Comparison of ENCODE assay signal across 16 cellular contexts in genomic region chr1:54221867-54222484, GRCh38. TPM values are rescaled to one million over a fixed set of nuclear protein-coding genes. Genes with fewer than 3 reads are reported as not detected.
DNase-seq lines count a peak whose midpoint lies in the region; ATAC-seq and TF ChIP-seq lines count a peak whose summit lies in the region.
"Had no signal": no experiment of that assay in that cellular context is flagged by ENCODE, and none has a peak within 500 bp of the region (broad histone marks: within the 10 kb centered on the region; RNA-seq: fewer than 3 reads in every experiment).

No MANE protein-coding gene starts in this region.

- H4K8ac ChIP-seq in neuronal stem cell (ENCODE audit: low read depth, low read length), result no peak overlapping the region

- DNase-seq in Right ventricle myocardium inferior (ENCODE audit: missing footprints) (peak; percentile 43), cardiac septum (ENCODE audit: low spot score) (no peak), NCI-H69 (lab: John Stamatoyannopoulos, UW) (peak; percentile 5), osteoblast (ENCODE audit: insufficient read length, low spot score, missing footprints) (peak; percentile 53), neuronal stem cell (ENCODE audit: low spot score) (no peak), SIG-M5 (lab: John Stamatoyannopoulos, UW) (no peak), T-helper 9 cell (no peak)
- DNase-seq in central memory CD8-positive, alpha-beta T cell (ENCODE audit: low spot score in 2 of 2), result no peak
- DNase-seq: activated naive CD4-positive, alpha-beta T cell treated with anti-CD3 and anti-CD28 coated beads for 36 hours; CD8-positive, alpha-beta memory T cell; foreskin fibroblast; NCI-H1436; NCI-H2227 treated with DMSO at 0.1 percent for 48 hours; stimulated activated CD4-positive, alpha-beta T cell treated with anti-CD3 and anti-CD28 coated beads, Interleukin-1b, Interleukin-23, amount 100 ng/mL, for 48 hours had no signal

- intact Hi-C loops in Right ventricle myocardium inferior (cut with DNase I), result no loop called here
- intact Hi-C loops in cardiac septum (cut with DNase I), result no loop called here

- no peak overlapping the region for H3K4ac ChIP-seq in neuronal stem cell (ENCODE audit: low read length)

- no peak for ATAC-seq in Right ventricle myocardium inferior
- ATAC-seq in central memory CD8-positive, alpha-beta T cell (replicated peaks; ENCODE audit: extremely low read depth, poor library complexity, severe bottlenecking), result no peak

- H3K4me3 ChIP-seq in osteoblast (ENCODE audit: insufficient read depth, low read length) (no peak overlapping the region), neuronal stem cell (ENCODE audit: low read length in 2 of 2) (no peak overlapping the region)

- H3K27me3 ChIP-seq in osteoblast (ENCODE audit: insufficient read depth, low read length) (no peaks in the 10 kb centered on the region), neuronal stem cell (ENCODE audit: control insufficient read depth in 3 of 3, insufficient read depth in 3 of 3, low read depth in 1 of 3, low read length in 3 of 3) (no peaks in the 10 kb centered on the region)

- no peak overlapping the region for H2BK12ac ChIP-seq in neuronal stem cell (ENCODE audit: low read length)

- H2AFZ ChIP-seq in osteoblast (ENCODE audit: low read length) (no peak overlapping the region), neuronal stem cell (ENCODE audit: low read length) (no peak overlapping the region)

- H2BK5ac ChIP-seq in neuronal stem cell (ENCODE audit: low read length), result no peak overlapping the region

- H4K20me1 ChIP-seq in osteoblast (ENCODE audit: insufficient read depth, low read length), result peaks cover 6% of the 10 kb centered on the region

- H3K4me3 Mint-ChIP-seq in central memory CD8-positive, alpha-beta T cell, result no peak overlapping the region
- H3K4me3 Mint-ChIP-seq: activated naive CD4-positive, alpha-beta T cell treated with anti-CD3 and anti-CD28 coated beads for 36 hours; CD8-positive, alpha-beta memory T cell; stimulated activated naive CD8-positive, alpha-beta T cell treated with anti-CD3 and anti-CD28 coated beads, Interleukin-15, Interleukin-2, amounts not matched to agents 100 ng/mL and 50 ng/mL, for 24 hours; type B pancreatic cell had no signal

- H3K4me1 Mint-ChIP-seq in central memory CD8-positive, alpha-beta T cell, result peaks cover 10% of the 10 kb centered on the region

- H3K36me3 ChIP-seq in osteoblast (ENCODE audit: insufficient read depth, low read length) (peaks cover 22% of the 10 kb centered on the region), neuronal stem cell (replicated peaks in 1 of 2; ENCODE audit: control insufficient read depth in 2 of 2, insufficient read depth in 2 of 2, low read length in 2 of 2) (peaks cover 17 to 77% of the 10 kb centered on the region in 2 donors)

- peaks cover 25% of the 10 kb centered on the region for H3K4me1 ChIP-seq in osteoblast (ENCODE audit: insufficient read depth, low read length)
- peaks cover 5 to 8% of the 10 kb centered on the region in 2 donors for H3K4me1 ChIP-seq in neuronal stem cell (ENCODE audit: control insufficient read depth in 2 of 2, insufficient read depth in 1 of 2, low read depth in 1 of 2, low read length in 2 of 2)

- H2BK15ac ChIP-seq in neuronal stem cell (ENCODE audit: low read length), result no peak overlapping the region

- H3K9me3 ChIP-seq in osteoblast (ENCODE audit: low read depth, low read length) (no peaks in the 10 kb centered on the region), neuronal stem cell (replicated peaks in 1 of 2; ENCODE audit: control insufficient read depth in 2 of 2, insufficient read depth in 1 of 2, low read depth in 1 of 2, low read length in 2 of 2) (no peaks in the 10 kb centered on the region)

- no peak overlapping the region for H3K9ac ChIP-seq in neuronal stem cell (ENCODE audit: low read depth, low read length, poor library complexity)

- no peak for TF ChIP-seq CTCF in osteoblast (IDR thresholded peaks at IDR 0.05; ENCODE audit: extremely low read depth, low read depth, low read length)

- H3K27me3 Mint-ChIP-seq in central memory CD8-positive, alpha-beta T cell, result no peaks in the 10 kb centered on the region
- H3K27me3 Mint-ChIP-seq: CD8-positive, alpha-beta memory T cell; stimulated activated naive CD8-positive, alpha-beta T cell treated with anti-CD3 and anti-CD28 coated beads, Interleukin-15, Interleukin-2, amounts not matched to agents 100 ng/mL and 50 ng/mL, for 24 hours; type B pancreatic cell had no signal

- no peak overlapping the region for H2BK120ac ChIP-seq in neuronal stem cell (ENCODE audit: low read depth, low read length)

- H3K79me2 ChIP-seq in osteoblast (ENCODE audit: insufficient read depth, low read length), result no peaks in the 10 kb centered on the region

- no peak overlapping the region for H3K18ac ChIP-seq in neuronal stem cell (ENCODE audit: low read length)

- no peaks in the 10 kb centered on the region for H3K79me1 ChIP-seq in neuronal stem cell (ENCODE audit: low read depth, low read length)

- H3K27ac Mint-ChIP-seq in central memory CD8-positive, alpha-beta T cell (ENCODE audit: low read depth), result peak overlapping the region; percentile 69

- no peak overlapping the region for H3K27ac ChIP-seq in osteoblast (ENCODE audit: low read depth, low read length)
- no peak overlapping the region for H3K27ac ChIP-seq in neuronal stem cell (replicated peaks; ENCODE audit: low read length)

- no peak overlapping the region for H3K23ac ChIP-seq in neuronal stem cell (ENCODE audit: low read depth, low read length, poor library complexity)

- H3K9me3 Mint-ChIP-seq in central memory CD8-positive, alpha-beta T cell, result no peaks in the 10 kb centered on the region
- H3K9me3 Mint-ChIP-seq: activated naive CD4-positive, alpha-beta T cell treated with anti-CD3 and anti-CD28 coated beads for 36 hours; CD8-positive, alpha-beta memory T cell; stimulated activated naive CD8-positive, alpha-beta T cell treated with anti-CD3 and anti-CD28 coated beads, Interleukin-15, Interleukin-2, amounts not matched to agents 100 ng/mL and 50 ng/mL, for 24 hours; type B pancreatic cell had no signal

- H2AK5ac ChIP-seq in neuronal stem cell (ENCODE audit: low read depth, low read length), result no peak overlapping the region

- H4K91ac ChIP-seq in neuronal stem cell (ENCODE audit: low read depth, low read length, poor library complexity), result no peak overlapping the region

- no peak overlapping the region for H3K14ac ChIP-seq in neuronal stem cell (ENCODE audit: low read length)

- peaks cover 29% of the 10 kb centered on the region for H3K36me3 Mint-ChIP-seq in central memory CD8-positive, alpha-beta T cell (ENCODE audit: insufficient read depth)

- H3K4me2 ChIP-seq in osteoblast (ENCODE audit: insufficient read depth, low read length), result no peak overlapping the region
- H3K4me2 ChIP-seq in neuronal stem cell (ENCODE audit: insufficient read depth, low read length, poor library complexity, severe bottlenecking), result no peak overlapping the region

- WGBS in neuronal stem cell (ENCODE audit: extremely low coverage in 2 of 2, insufficient read length in 2 of 2, insufficient replicate concordance in 1 of 2), 2 donors, result no CpG with 5 or more reads among the region's 7 CpGs

RNA-seq across cellular contexts. Expression of gene MRPL37, which starts 22.0 kb away (rescaled TPM):
- total RNA-seq in Right ventricle myocardium inferior (85.2 TPM), cardiac septum (71.7 TPM), osteoblast (88.7 and 96.7 TPM in 2 replicates)
- 69.4 TPM for polyA plus RNA-seq in neuronal stem cell (2013, experiment 1 of 2)
- polyA plus RNA-seq in neuronal stem cell (2013, experiment 2 of 2), result 69.8 TPM

RNA-seq across cellular contexts. Expression of gene CYB5RL, which starts 22.1 kb away (rescaled TPM):
- 3.9 TPM for total RNA-seq in Right ventricle myocardium inferior
- total RNA-seq in cardiac septum, result 5.7 TPM
- total RNA-seq in osteoblast, result 10.3 and 11.6 TPM in 2 replicates
- 6.5 TPM for polyA plus RNA-seq in neuronal stem cell (2013, experiment 1 of 2)
- polyA plus RNA-seq in neuronal stem cell (2013, experiment 2 of 2), result 6.5 TPM

Comparison
In these comparisons a context has a peak if more than half of its experiments do, and no peak if none do; other contexts are left out.
1. DNase-seq: peak in Right ventricle myocardium inferior (single experiment), NCI-H69 (single experiment) and osteoblast (single experiment); none in cardiac septum (single experiment), central memory CD8-positive, alpha-beta T cell (0 of 2), neuronal stem cell (single experiment), SIG-M5 (single experiment) and T-helper 9 cell (single experiment).